ENCODE assay signal across 25 cellular contexts in the genomic region with DNA sequence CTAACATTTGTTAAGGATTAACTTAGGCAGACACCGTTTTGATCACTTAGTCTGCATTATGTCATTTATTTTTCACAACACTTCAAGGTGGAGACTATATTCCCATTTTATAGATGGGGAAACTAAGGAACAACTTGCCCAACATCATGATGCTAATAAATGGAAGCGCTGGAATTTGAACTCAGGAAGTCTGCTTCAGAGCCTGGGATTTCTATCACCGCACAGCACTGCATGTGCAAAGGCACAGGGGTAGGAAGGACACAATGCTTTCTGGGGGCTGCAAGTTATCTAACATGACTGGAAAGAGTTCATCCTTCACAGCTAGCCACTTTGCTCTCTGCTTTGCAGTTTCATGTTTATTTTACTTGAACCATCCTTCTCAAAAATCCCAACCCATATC.
"Had no signal": no experiment of that assay in that cellular context is flagged by ENCODE, and none has a peak within 500 bp of the region (broad histone marks: within the 10 kb centered on the region; RNA-seq: fewer than 3 reads in every experiment).

No MANE protein-coding gene starts in this region.

- H3K4me3 Mint-ChIP-seq: mesothelial cell of epicardium; naive thymus-derived CD4-positive, alpha-beta T cell; natural killer cell treated with Interleukin-12 subunit alpha and Interleukin-12 subunit beta and Interleukin-15 and Interleukin-18, amount 100 ng/mL, for 72 hours; stimulated activated naive B cell treated with anti-CD40 and anti-IgM and Interleukin-4, amounts not matched to agents 10 μg/mL and 1 μg/mL and 100 μg/mL, for 72 hours; stimulated activated naive CD8-positive, alpha-beta T cell treated with anti-CD3 and anti-CD28 coated beads, Interleukin-15, amount 100 ng/mL, for 72 hours; type B pancreatic cell had no signal

- H3K9me3 ChIP-seq: left lung, lower lobe of right lung, ovary, right atrium auricular region, tibial nerve, uterus had no signal

- H3K36me3 ChIP-seq: ovary, uterus had no signal

- H3K4me1 ChIP-seq: left lung, lower lobe of right lung, right atrium auricular region, tibial nerve, uterus had no signal

- H3K27ac Mint-ChIP-seq: mesothelial cell of epicardium; natural killer cell treated with Interleukin-12 subunit alpha and Interleukin-12 subunit beta and Interleukin-15 and Interleukin-18, amount 100 ng/mL, for 72 hours; progenitor cell of endocrine pancreas; stimulated activated naive B cell treated with anti-CD40 and anti-IgM and Interleukin-4, amounts not matched to agents 10 μg/mL and 1 μg/mL and 100 μg/mL, for 72 hours; stimulated activated naive CD8-positive, alpha-beta T cell treated with anti-CD3 and anti-CD28 coated beads, Interleukin-15, amount 100 ng/mL, for 72 hours; type B pancreatic cell had no signal

- H3K27ac ChIP-seq: left lung, lower lobe of right lung, ovary, right atrium auricular region, tibial nerve, uterus had no signal

- DNase-seq: hippocampal formation; left cardiac atrium; left lung; lower lobe of right lung; mammary epithelial cell; mesendoderm; naive thymus-derived CD4-positive, alpha-beta T cell; ovary; stimulated activated CD4-positive, alpha-beta T cell treated with anti-CD3 and anti-CD28 coated beads, Interleukin-12 subunit alpha, Interleukin-12 subunit beta, amount 100 ng/mL, for 4 hours; stimulated activated CD4-positive, alpha-beta T cell treated with anti-CD3 and anti-CD28 coated beads, Interleukin-15, amount 100 ng/mL, for 24 hours; stimulated activated CD4-positive, alpha-beta T cell treated with anti-CD3 and anti-CD28 coated beads, Interleukin-2, amount 100 ng/mL, for 24 hours; stimulated activated CD4-positive, alpha-beta T cell treated with anti-CD3 and anti-CD28 coated beads, Interleukin-4, amount 100 ng/mL, for 1 hour; stimulated activated naive B cell treated with anti-CD40 and anti-IgM and Interleukin-4, amounts not matched to agents 10 μg/mL and 1 μg/mL and 100 μg/mL, for 72 hours; stimulated activated naive CD8-positive, alpha-beta T cell treated with anti-CD3 and anti-CD28 coated beads, Interleukin-15, amount 100 ng/mL, for 72 hours; substantia nigra; uterus had no signal

- H3K9me3 Mint-ChIP-seq: mesothelial cell of epicardium; naive thymus-derived CD4-positive, alpha-beta T cell; natural killer cell treated with Interleukin-12 subunit alpha and Interleukin-12 subunit beta and Interleukin-15 and Interleukin-18, amount 100 ng/mL, for 72 hours; stimulated activated naive B cell treated with anti-CD40 and anti-IgM and Interleukin-4, amounts not matched to agents 10 μg/mL and 1 μg/mL and 100 μg/mL, for 72 hours; stimulated activated naive CD8-positive, alpha-beta T cell treated with anti-CD3 and anti-CD28 coated beads, Interleukin-15, amount 100 ng/mL, for 72 hours; type B pancreatic cell had no signal

- H3K4me1 Mint-ChIP-seq: mesothelial cell of epicardium; stimulated activated naive B cell treated with anti-CD40 and anti-IgM and Interleukin-4, amounts not matched to agents 10 μg/mL and 1 μg/mL and 100 μg/mL, for 72 hours; stimulated activated naive CD8-positive, alpha-beta T cell treated with anti-CD3 and anti-CD28 coated beads, Interleukin-15, amount 100 ng/mL, for 72 hours had no signal

- H3K4me3 ChIP-seq: left lung, lower lobe of right lung, ovary, right atrium auricular region, skin epidermis, tibial nerve, uterus had no signal

- FAIRE-seq: keratinocyte had no signal

- ATAC-seq: left cardiac atrium; left lung; lower lobe of right lung; naive thymus-derived CD4-positive, alpha-beta T cell; natural killer cell treated with Interleukin-12 subunit alpha and Interleukin-12 subunit beta and Interleukin-15 and Interleukin-18, amount 100 ng/mL, for 72 hours; sciatic nerve; stimulated activated naive B cell treated with anti-CD40 and anti-IgM and Interleukin-4, amounts not matched to agents 10 μg/mL and 1 μg/mL and 100 μg/mL, for 72 hours; stimulated activated naive CD8-positive, alpha-beta T cell treated with anti-CD3 and anti-CD28 coated beads, Interleukin-15, amount 100 ng/mL, for 72 hours had no signal

- H3K27me3 Mint-ChIP-seq: naive thymus-derived CD4-positive, alpha-beta T cell; natural killer cell treated with Interleukin-12 subunit alpha and Interleukin-12 subunit beta and Interleukin-15 and Interleukin-18, amount 100 ng/mL, for 72 hours; progenitor cell of endocrine pancreas; stimulated activated naive B cell treated with anti-CD40 and anti-IgM and Interleukin-4, amounts not matched to agents 10 μg/mL and 1 μg/mL and 100 μg/mL, for 72 hours; stimulated activated naive CD8-positive, alpha-beta T cell treated with anti-CD3 and anti-CD28 coated beads, Interleukin-15, amount 100 ng/mL, for 72 hours; type B pancreatic cell had no signal

- H3K27me3 ChIP-seq: left lung, ovary, right atrium auricular region, tibial nerve, uterus had no signal
